In the genomic region with DNA sequence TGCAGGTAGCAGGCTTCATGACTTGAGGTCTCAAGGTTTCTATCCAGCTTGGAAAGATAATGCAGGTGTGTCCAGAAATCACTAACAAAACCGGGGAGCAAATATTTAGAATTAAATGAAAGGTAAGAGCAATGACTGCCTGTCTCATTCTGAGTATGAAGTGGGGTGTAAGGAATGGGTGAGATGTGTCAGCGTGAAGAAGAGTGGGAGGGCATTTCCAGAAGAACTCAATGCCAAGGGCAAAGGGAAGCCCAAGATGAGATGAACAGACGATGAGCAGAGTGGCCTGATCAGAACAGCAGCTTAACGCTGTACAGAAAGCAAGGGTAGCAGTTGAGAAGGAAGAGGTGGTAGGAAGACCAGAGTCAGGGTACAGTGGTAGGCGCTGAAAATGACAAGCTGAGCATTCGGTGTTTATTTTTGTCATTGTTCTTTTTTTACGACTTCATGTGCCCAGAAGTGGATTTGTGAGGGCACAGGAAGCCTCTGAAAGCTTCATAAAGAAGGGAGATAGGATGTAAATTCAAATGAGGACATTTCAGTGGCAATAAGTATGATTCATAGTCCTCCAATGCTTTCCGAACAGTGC, we compare ENCODE assay signal across 1 cellular context.
TF ChIP-seq lines count a peak whose summit lies in the region.

No MANE protein-coding gene starts in this region.

TF ChIP-seq in endothelial cell of umbilical vein, 7 proteins besides CTCF, POLR2A, EP300 and RAD21:
- TF ChIP-seq MAX (IDR thresholded peaks at IDR 0.05; ENCODE audit: insufficient read depth, insufficient read length) (no peak), EZH2 (IDR thresholded peaks at IDR 0.05; ENCODE audit: borderline replicate concordance, low read depth, low read length, severe bottlenecking) (no peak), GATA2 (IDR thresholded peaks at IDR 0.05; ENCODE audit: insufficient read depth, insufficient read length, low read depth, low read length) (no peak), MYC (IDR thresholded peaks at IDR 0.05; ENCODE audit: low read depth, low read length) (no peak), POLR2AphosphoS5 (IDR thresholded peaks at IDR 0.05; ENCODE audit: insufficient read depth, low read depth, low read length) (no peak), FOS (IDR thresholded peaks at IDR 0.05; ENCODE audit: borderline replicate concordance, insufficient read depth, low read length) (no peak), JUN (IDR thresholded peaks at IDR 0.05; ENCODE audit: borderline replicate concordance, insufficient read depth, insufficient read length, low read depth) (no peak)
TF ChIP-seq in endothelial cell of umbilical vein: peak in this region for 0.
